Comparison of ENCODE assay signal across 15 cellular contexts in the genomic region with DNA sequence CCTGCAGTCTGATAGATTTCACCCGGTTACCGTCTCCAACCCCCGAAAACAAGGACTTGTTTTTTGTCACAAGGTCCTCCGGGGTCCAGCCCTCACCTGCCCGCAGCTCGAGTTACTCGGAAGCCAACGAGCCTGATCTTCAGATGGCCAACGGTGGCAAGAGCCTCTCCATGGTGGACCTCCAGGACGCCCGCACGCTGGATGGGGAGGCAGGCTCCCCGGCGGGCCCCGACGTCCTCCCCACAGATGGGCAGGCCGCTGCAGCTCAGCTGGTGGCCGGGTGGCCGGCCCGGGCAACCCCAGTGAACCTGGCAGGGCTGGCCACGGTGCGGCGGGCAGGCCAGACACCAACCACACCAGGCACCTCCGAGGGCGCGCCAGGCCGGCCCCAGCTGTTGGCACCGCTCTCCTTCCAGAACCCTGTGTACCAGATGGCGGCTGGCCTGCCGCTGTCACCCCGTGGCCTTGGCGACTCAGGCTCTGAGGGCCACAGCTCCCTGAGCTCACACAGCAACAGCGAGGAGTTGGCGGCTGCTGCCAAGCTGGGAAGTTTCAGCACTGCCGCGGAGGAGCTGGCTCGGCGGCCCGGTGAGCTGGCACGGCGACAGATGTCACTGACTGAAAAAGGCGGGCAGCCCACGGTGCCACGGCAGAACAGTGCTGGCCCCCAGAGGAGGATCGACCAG.
A peak's percentile ranks its signal among the peaks of the same experiment; 100 is the strongest.
DNase-seq lines count a peak whose midpoint lies in the region; ATAC-seq and TF ChIP-seq lines count a peak whose summit lies in the region.
"Had no signal": no experiment of that assay in that cellular context is flagged by ENCODE, and none has a peak within 500 bp of the region (broad histone marks: within the 10 kb centered on the region; RNA-seq: fewer than 3 reads in every experiment).

No MANE protein-coding gene starts in this region.

- H3K27ac ChIP-seq in skeletal muscle tissue (ENCODE audit: low read depth, low read length) = peak overlapping the region; percentile 62
- H3K27ac ChIP-seq: C4-2B, VCaP had no signal

- DNase-seq in NCI-H1694 treated with DMSO at 0.1 percent for 48 hours (lab: John Stamatoyannopoulos, UW) (peak; percentile 17), chondrocyte (ENCODE audit: low spot score) (peak; percentile 92), left lobe of liver (ENCODE audit: low spot score) (peak; percentile 97), NCI-H146 treated with DMSO at 0.1 percent for 48 hours (lab: John Stamatoyannopoulos, UW; ENCODE audit: unreplicated experiment) (no peak)
- DNase-seq in stimulated activated CD4-positive, alpha-beta T cell treated with anti-CD3 and anti-CD28 coated beads, Interleukin-4, amount 100 ng/mL, for 1 hour = no peak
- DNase-seq: activated naive CD8-positive, alpha-beta T cell treated with anti-CD3 and anti-CD28 coated beads for 36 hours; cortex of kidney; MG63; stimulated activated CD4-positive, alpha-beta T cell treated with anti-CD3 and anti-CD28 coated beads, Interleukin-1b, Interleukin-23, amount 100 ng/mL, for 48 hours; stimulated activated CD8-positive, alpha-beta memory T cell treated with anti-CD3 and anti-CD28 coated beads, Interleukin-4, amount 100 ng/mL, for 48 hours had no signal

- no peak overlapping the region for H3K4me3 Mint-ChIP-seq in chondrocyte (ENCODE audit: unreplicated experiment)
- H3K4me3 Mint-ChIP-seq: activated naive CD8-positive, alpha-beta T cell treated with anti-CD3 and anti-CD28 coated beads for 36 hours had no signal

- H3K4me3 ChIP-seq in skeletal muscle tissue (ENCODE audit: low read length in 3 of 3) = no peak overlapping the region
- H3K4me3 ChIP-seq: GM12878, MG63 had no signal

- ATAC-seq in left lobe of liver (peak; percentile 78), GM21528 (IDR thresholded peaks at IDR 0.05; ENCODE audit: low FRiP score, unreplicated experiment) (no peak)
- ATAC-seq: GM12878 had no signal

- no peaks in the 10 kb centered on the region for H3K27me3 Mint-ChIP-seq in chondrocyte (ENCODE audit: low read depth)
- H3K27me3 Mint-ChIP-seq: activated naive CD8-positive, alpha-beta T cell treated with anti-CD3 and anti-CD28 coated beads for 36 hours had no signal

- no peaks in the 10 kb centered on the region for H3K27me3 ChIP-seq in skeletal muscle tissue (ENCODE audit: control insufficient read depth in 3 of 3, insufficient read depth in 3 of 3, low read length in 3 of 3)
- H3K27me3 ChIP-seq: MG63 had no signal

- H3K9me3 Mint-ChIP-seq in chondrocyte (ENCODE audit: low read depth) = peaks cover 4% of the 10 kb centered on the region

- peaks cover 25 to 42% (median 32%) of the 10 kb centered on the region in 3 donors for H3K4me1 ChIP-seq in skeletal muscle tissue (ENCODE audit: control insufficient read depth in 3 of 3, insufficient read depth in 3 of 3, low read length in 3 of 3)

- no peak for TF ChIP-seq CTCF in chondrocyte (IDR thresholded peaks at IDR 0.05)

- H3K36me3 Mint-ChIP-seq in chondrocyte (ENCODE audit: low read depth) = peaks cover 36% of the 10 kb centered on the region
- H3K36me3 Mint-ChIP-seq: activated naive CD8-positive, alpha-beta T cell treated with anti-CD3 and anti-CD28 coated beads for 36 hours had no signal

- peaks cover 43% of the 10 kb centered on the region for H3K4me1 Mint-ChIP-seq in chondrocyte (ENCODE audit: low read depth)
- H3K4me1 Mint-ChIP-seq: activated naive CD8-positive, alpha-beta T cell treated with anti-CD3 and anti-CD28 coated beads for 36 hours had no signal

- H3K9ac ChIP-seq in skeletal muscle tissue (ENCODE audit: low read depth in 1 of 3, low read length in 3 of 3) = peak overlapping the region in 1 of 3 donors; percentile 33

- H3K9me3 ChIP-seq in skeletal muscle tissue (ENCODE audit: control insufficient read depth in 3 of 3, low read length in 3 of 3) = no peaks in the 10 kb centered on the region
- H3K9me3 ChIP-seq: MG63 had no signal

- H3K27ac Mint-ChIP-seq in chondrocyte (ENCODE audit: unreplicated experiment) = peak overlapping the region; percentile 17
- H3K27ac Mint-ChIP-seq: activated naive CD8-positive, alpha-beta T cell treated with anti-CD3 and anti-CD28 coated beads for 36 hours had no signal

- H3K36me3 ChIP-seq in skeletal muscle tissue (ENCODE audit: control insufficient read depth in 3 of 3, insufficient read depth in 3 of 3, low read length in 3 of 3) = peaks cover 74 to 81% (median 77%) of the 10 kb centered on the region in 3 donors

Comparison
In these comparisons a context has a peak if more than half of its experiments do, and no peak if none do; other contexts are left out.
1. DNase-seq: peak in NCI-H1694 treated with DMSO at 0.1 percent for 48 hours (single experiment), chondrocyte (single experiment) and left lobe of liver (single experiment); none in stimulated activated CD4-positive, alpha-beta T cell treated with anti-CD3 and anti-CD28 coated beads, Interleukin-4, amount 100 ng/mL, for 1 hour (single experiment) and NCI-H146 treated with DMSO at 0.1 percent for 48 hours (single experiment).